Comparison of ENCODE assay signal across 11 cellular contexts in the genomic region with DNA sequence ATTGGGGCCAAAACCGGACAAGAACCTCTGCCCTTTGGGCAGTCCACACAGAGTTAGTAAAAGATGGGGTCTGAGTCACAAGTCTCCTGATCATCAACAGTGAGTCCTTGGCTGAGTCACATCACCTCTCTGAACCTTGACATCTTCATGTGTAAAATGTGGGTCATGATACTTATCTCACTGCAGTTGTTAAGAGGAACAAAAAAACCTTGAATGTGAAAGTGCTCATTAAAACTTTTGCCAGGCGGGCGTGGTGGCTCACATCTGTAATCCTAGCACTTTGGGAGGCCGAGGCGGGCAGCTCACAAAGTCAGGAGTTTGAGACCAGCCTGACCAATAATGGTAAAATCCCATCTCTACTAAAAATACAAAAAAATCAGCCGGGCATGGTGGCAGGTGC. TPM values are rescaled to one million over a fixed set of nuclear protein-coding genes. Genes with fewer than 3 reads are reported as not detected.
A peak's percentile ranks its signal among the peaks of the same experiment; 100 is the strongest.
DNase-seq lines count a peak whose midpoint lies in the region; ATAC-seq and TF ChIP-seq lines count a peak whose summit lies in the region.
"Had no signal": no experiment of that assay in that cellular context is flagged by ENCODE, and none has a peak within 500 bp of the region (broad histone marks: within the 10 kb centered on the region; RNA-seq: fewer than 3 reads in every experiment).

No MANE protein-coding gene starts in this region.

- ATAC-seq in RWPE2 (ENCODE audit: low read depth), result peak; percentile 57
- ATAC-seq: left lobe of liver, WTC11 had no signal

- H3K4me1 ChIP-seq in RWPE2 (ENCODE audit: insufficient read depth, poor library complexity, severe bottlenecking), result no peaks in the 10 kb centered on the region

- no peak overlapping the region for H3K27ac ChIP-seq in RWPE2 (ENCODE audit: poor library complexity, severe bottlenecking)

- peak; percentile 96 for DNase-seq in ELR (ENCODE audit: low read depth)
- DNase-seq in RWPE2 (ENCODE audit: low spot score), result no peak
- DNase-seq in kidney glomerular epithelial cell (lab: John Stamatoyannopoulos, UW), result peak; percentile 20
- DNase-seq in NCI-H146 (lab: John Stamatoyannopoulos, UW), result no peak
- no peak for DNase-seq in NCI-H2227 (lab: John Stamatoyannopoulos, UW; ENCODE audit: unreplicated experiment)
- no peak for DNase-seq in MG63
- DNase-seq: GDM1, NCI-H510A had no signal

- H3K9me3 ChIP-seq in RWPE2 (ENCODE audit: severe bottlenecking), result no peaks in the 10 kb centered on the region
- no peaks in the 10 kb centered on the region for H3K9me3 ChIP-seq in MG63

- H3K4me3 ChIP-seq in RWPE2 (ENCODE audit: severe bottlenecking) (no peak overlapping the region), MG63 (no peak overlapping the region)

- H3K36me3 ChIP-seq in RWPE2 (ENCODE audit: low read depth) (peaks cover 15% of the 10 kb centered on the region), MG63 (peaks cover 13% of the 10 kb centered on the region)

- no peak for TF ChIP-seq CTCF in RWPE2 (IDR thresholded peaks at IDR 0.05; ENCODE audit: poor library complexity, severe bottlenecking)

- no peaks in the 10 kb centered on the region for H3K27me3 ChIP-seq in RWPE2 (ENCODE audit: insufficient read depth, poor library complexity, severe bottlenecking)
- H3K27me3 ChIP-seq in MG63, result no peaks in the 10 kb centered on the region

RNA-seq across cellular contexts. Expression of a gene that starts 15.7 kb away (rescaled TPM):
- total RNA-seq in MG63 (2014; rRNA removed; shearing (Covaris generic); ENCODE audit: low replicate concordance), result 315 and 318 TPM in 2 replicates

RNA-seq across cellular contexts. Expression of a gene that starts 18.9 kb away (rescaled TPM):
- 1.3 TPM in 1 of 2 replicates, not detected in the other for total RNA-seq in MG63 (2014; rRNA removed; shearing (Covaris generic); ENCODE audit: low replicate concordance)
- total RNA-seq: cerebellum had no signal

RNA-seq across cellular contexts. Expression of a gene that starts 30.1 kb away (rescaled TPM):
- 128 and 143 TPM in 2 replicates for total RNA-seq in MG63 (2014; rRNA removed; shearing (Covaris generic); ENCODE audit: low replicate concordance)

RNA-seq across cellular contexts. Expression of a gene that starts 31.0 kb away (rescaled TPM):
- 0.99 TPM in 1 of 2 replicates, not detected in the other for total RNA-seq in MG63 (2014; rRNA removed; shearing (Covaris generic); ENCODE audit: low replicate concordance)

RNA-seq across cellular contexts. Expression of a gene that starts 31.6 kb away (rescaled TPM):
- 29.6 and 34.8 TPM in 2 replicates for total RNA-seq in MG63 (2014; rRNA removed; shearing (Covaris generic); ENCODE audit: low replicate concordance)
- total RNA-seq: cerebellum had no signal

Comparison
In these comparisons a context has a peak if more than half of its experiments do, and no peak if none do; other contexts are left out.
1. DNase-seq: peak in ELR (single experiment) and kidney glomerular epithelial cell (single experiment); none in RWPE2 (single experiment), NCI-H146 (single experiment), NCI-H2227 (single experiment) and MG63 (single experiment).